29 cellular contexts compared by ENCODE assay signal in genomic region chr6:143174516-143174915, GRCh38.
"Had no signal": no experiment of that assay in that cellular context is flagged by ENCODE, and none has a peak within 500 bp of the region (broad histone marks: within the 10 kb centered on the region; RNA-seq: fewer than 3 reads in every experiment).

No MANE protein-coding gene starts in this region.

- FAIRE-seq: urothelium cell line had no signal

- ATAC-seq: stimulated activated effector memory CD8-positive, alpha-beta T cell treated with anti-CD3 and anti-CD28 coated beads, Interleukin-12 subunit alpha, Interleukin-12 subunit beta, amount 100 ng/mL, for 72 hours; stimulated activated memory B cell treated with anti-CD40 and anti-IgM and Interleukin-4, amounts not matched to agents 10 μg/mL and 1 μg/mL and 100 μg/mL, for 72 hours; stimulated activated naive B cell treated with anti-CD40 and anti-IgM and Interleukin-4, amounts not matched to agents 10 μg/mL and 1 μg/mL and 100 μg/mL, for 72 hours; stimulated activated naive CD8-positive, alpha-beta T cell treated with anti-CD3 and anti-CD28 coated beads, Interleukin-15, amount 100 ng/mL, for 72 hours; stimulated activated naive CD8-positive, alpha-beta T cell treated with anti-CD3 and anti-CD28 coated beads, Interleukin-15, Interleukin-2, amounts not matched to agents 100 U/mL and 50 U/mL, for 24 hours; upper lobe of right lung had no signal

- H3K9me3 ChIP-seq: suprapubic skin, testis, thoracic aorta, thyroid gland, tibial artery, uterus, vagina had no signal

- H3K36me3 Mint-ChIP-seq: stimulated activated effector memory CD8-positive, alpha-beta T cell treated with anti-CD3 and anti-CD28 coated beads, Interleukin-12 subunit alpha, Interleukin-12 subunit beta, amount 100 ng/mL, for 72 hours had no signal

- DNase-seq: stimulated activated CD4-positive, alpha-beta T cell treated with anti-CD3 and anti-CD28 coated beads, Interleukin-2, amount 100 ng/mL, for 48 hours; stimulated activated CD4-positive, alpha-beta T cell treated with anti-CD3 and anti-CD28 coated beads, Interleukin-4, amount 100 ng/mL, for 1 hour; stimulated activated CD4-positive, alpha-beta T cell treated with anti-CD3 and anti-CD28 coated beads, Interleukin-4, amount 100 ng/mL, for 24 hours; stimulated activated CD4-positive, alpha-beta T cell treated with anti-CD3 and anti-CD28 coated beads, Interleukin-4, amount 100 ng/mL, for 4 hours; stimulated activated CD8-positive, alpha-beta memory T cell treated with anti-CD3 and anti-CD28 coated beads, Interleukin-4, amount 100 ng/mL, for 48 hours; stimulated activated naive B cell treated with anti-CD40 and anti-IgM and Interleukin-4, amounts not matched to agents 10 μg/mL and 1 μg/mL and 100 μg/mL, for 72 hours; stimulated activated naive CD4-positive, alpha-beta T cell; stimulated activated naive CD4-positive, alpha-beta T cell treated with Interleukin-2 at 50 U/mL for 16 hours; stimulated activated naive CD8-positive, alpha-beta T cell treated with anti-CD3 and anti-CD28 coated beads, Interleukin-15, amount 100 ng/mL, for 72 hours; stimulated activated naive CD8-positive, alpha-beta T cell treated with anti-CD3 and anti-CD28 coated beads, Interleukin-15, Interleukin-2, amounts not matched to agents 100 U/mL and 50 U/mL, for 24 hours; stomach; substantia nigra; testis; thyroid gland; tibial artery; transverse colon; trophoblast cell; upper lobe of left lung; upper lobe of right lung; uterus had no signal

- H3K27ac Mint-ChIP-seq: stimulated activated effector memory CD8-positive, alpha-beta T cell treated with anti-CD3 and anti-CD28 coated beads, Interleukin-12 subunit alpha, Interleukin-12 subunit beta, amount 100 ng/mL, for 72 hours; stimulated activated memory B cell treated with anti-CD40 and anti-IgM and Interleukin-4, amounts not matched to agents 10 μg/mL and 1 μg/mL and 100 μg/mL, for 72 hours; stimulated activated naive B cell treated with anti-CD40 and anti-IgM and Interleukin-4, amounts not matched to agents 10 μg/mL and 1 μg/mL and 100 μg/mL, for 72 hours; stimulated activated naive CD8-positive, alpha-beta T cell treated with anti-CD3 and anti-CD28 coated beads, Interleukin-15, amount 100 ng/mL, for 72 hours; stimulated activated naive CD8-positive, alpha-beta T cell treated with anti-CD3 and anti-CD28 coated beads, Interleukin-15, Interleukin-2, amounts not matched to agents 100 ng/mL and 50 ng/mL, for 24 hours; type B pancreatic cell had no signal

- H3K27me3 Mint-ChIP-seq: stimulated activated memory B cell treated with anti-CD40 and anti-IgM and Interleukin-4, amounts not matched to agents 10 μg/mL and 1 μg/mL and 100 μg/mL, for 72 hours; stimulated activated naive B cell treated with anti-CD40 and anti-IgM and Interleukin-4, amounts not matched to agents 10 μg/mL and 1 μg/mL and 100 μg/mL, for 72 hours; stimulated activated naive CD8-positive, alpha-beta T cell treated with anti-CD3 and anti-CD28 coated beads, Interleukin-15, amount 100 ng/mL, for 72 hours; stimulated activated naive CD8-positive, alpha-beta T cell treated with anti-CD3 and anti-CD28 coated beads, Interleukin-15, Interleukin-2, amounts not matched to agents 100 ng/mL and 50 ng/mL, for 24 hours; type B pancreatic cell had no signal

- H3K4me3 Mint-ChIP-seq: stimulated activated effector memory CD8-positive, alpha-beta T cell treated with anti-CD3 and anti-CD28 coated beads, Interleukin-12 subunit alpha, Interleukin-12 subunit beta, amount 100 ng/mL, for 72 hours; stimulated activated memory B cell treated with anti-CD40 and anti-IgM and Interleukin-4, amounts not matched to agents 10 μg/mL and 1 μg/mL and 100 μg/mL, for 72 hours; stimulated activated naive B cell treated with anti-CD40 and anti-IgM and Interleukin-4, amounts not matched to agents 10 μg/mL and 1 μg/mL and 100 μg/mL, for 72 hours; stimulated activated naive CD8-positive, alpha-beta T cell treated with anti-CD3 and anti-CD28 coated beads, Interleukin-15, amount 100 ng/mL, for 72 hours; stimulated activated naive CD8-positive, alpha-beta T cell treated with anti-CD3 and anti-CD28 coated beads, Interleukin-15, Interleukin-2, amounts not matched to agents 100 ng/mL and 50 ng/mL, for 24 hours; type B pancreatic cell had no signal

- H3K27me3 ChIP-seq: stomach, suprapubic skin, testis, thyroid gland, tibial artery, tibial nerve, transverse colon, upper lobe of left lung, upper lobe of right lung, uterus, vagina had no signal

- H3K4me3 ChIP-seq: stomach, suprapubic skin, testis, thoracic aorta, thyroid gland, tibial artery, tibial nerve, transverse colon, upper lobe of left lung, upper lobe of right lung, uterus, vagina had no signal

- H3K36me3 ChIP-seq: suprapubic skin, thyroid gland, transverse colon, upper lobe of left lung, upper lobe of right lung, uterus had no signal

- H3K4me1 ChIP-seq: stomach, suprapubic skin, testis, thyroid gland, tibial nerve, transverse colon, upper lobe of left lung, upper lobe of right lung, uterus, vagina had no signal

- H3K4me1 Mint-ChIP-seq: stimulated activated effector memory CD8-positive, alpha-beta T cell treated with anti-CD3 and anti-CD28 coated beads, Interleukin-12 subunit alpha, Interleukin-12 subunit beta, amount 100 ng/mL, for 72 hours; stimulated activated memory B cell treated with anti-CD40 and anti-IgM and Interleukin-4, amounts not matched to agents 10 μg/mL and 1 μg/mL and 100 μg/mL, for 72 hours; stimulated activated naive CD8-positive, alpha-beta T cell treated with anti-CD3 and anti-CD28 coated beads, Interleukin-15, amount 100 ng/mL, for 72 hours had no signal

- H3K27ac ChIP-seq: stomach, suprapubic skin, testis, thoracic aorta, thyroid gland, tibial artery, tibial nerve, transverse colon, upper lobe of left lung, upper lobe of right lung, uterus, vagina had no signal
